Comparison of ENCODE assay signal across 20 cellular contexts in the genomic region with DNA sequence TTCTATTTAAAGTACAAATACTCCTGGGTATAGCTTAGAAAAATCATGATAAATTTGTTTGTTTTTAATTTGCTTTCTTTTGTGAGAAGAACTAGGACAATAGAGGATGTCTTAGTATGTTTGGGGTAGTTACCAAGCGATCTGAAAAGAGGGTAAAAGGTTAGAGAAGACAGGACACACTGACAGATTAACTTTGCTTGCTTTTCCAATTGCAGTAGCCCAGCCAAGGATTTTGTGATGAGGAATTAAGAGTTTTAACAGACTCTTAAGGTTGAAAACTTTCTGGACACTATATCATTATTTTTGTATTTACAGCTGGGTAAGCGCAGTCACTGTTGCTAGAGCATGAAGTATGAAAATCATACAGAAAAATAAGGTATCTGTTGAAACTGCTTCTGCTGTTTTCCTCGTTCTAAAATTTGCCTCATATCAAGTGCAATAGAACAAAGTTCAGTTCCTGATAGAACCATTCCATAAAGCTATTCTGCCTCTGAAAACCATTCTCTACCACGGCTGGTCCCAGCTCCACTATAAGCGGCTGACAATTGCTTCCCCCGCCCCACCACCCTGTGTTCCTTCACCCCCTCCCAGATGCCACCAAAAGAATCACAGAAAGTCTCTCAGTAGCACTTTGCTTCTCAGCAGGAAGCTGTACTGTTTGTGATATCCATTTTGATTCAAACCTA.
DNase-seq lines count a peak whose midpoint lies in the region; ATAC-seq and TF ChIP-seq lines count a peak whose summit lies in the region.
"Had no signal": no experiment of that assay in that cellular context is flagged by ENCODE, and none has a peak within 500 bp of the region (broad histone marks: within the 10 kb centered on the region; RNA-seq: fewer than 3 reads in every experiment).

No MANE protein-coding gene starts in this region.

- intact Hi-C loops in ovary (cut with DNase I) = no loop called here

- H3K9me3 ChIP-seq in adipocyte (ENCODE audit: control insufficient read depth, low read length) = no peaks in the 10 kb centered on the region
- H3K9me3 ChIP-seq in ovary = no peaks in the 10 kb centered on the region
- H3K9me3 ChIP-seq in upper lobe of left lung = no peaks in the 10 kb centered on the region
- no peaks in the 10 kb centered on the region for H3K9me3 ChIP-seq in suprapubic skin
- H3K9me3 ChIP-seq: Caco-2 had no signal

- H3K4me3 Mint-ChIP-seq in glutamatergic neuron (ENCODE audit: unreplicated experiment) = peak overlapping the region; percentile 41
- H3K4me3 Mint-ChIP-seq: activated CD4-positive, alpha-beta T cell treated with anti-CD3 and anti-CD28 coated beads, Interleukin-2, amount 10 ng/mL, durations not matched to agents 7 days and 5 days had no signal

- no peaks in the 10 kb centered on the region for H3K27me3 ChIP-seq in adipocyte (replicated peaks; ENCODE audit: control insufficient read depth, insufficient read depth, low read length)
- H3K27me3 ChIP-seq in ovary = no peaks in the 10 kb centered on the region
- H3K27me3 ChIP-seq in upper lobe of left lung = no peaks in the 10 kb centered on the region
- H3K27me3 ChIP-seq in suprapubic skin = no peaks in the 10 kb centered on the region

- TF ChIP-seq EP300 in ovary (IDR thresholded peaks at IDR 0.05) (no peak), upper lobe of left lung (IDR thresholded peaks at IDR 0.05) (no peak), suprapubic skin (IDR thresholded peaks at IDR 0.05) (no peak)

- no peak for TF ChIP-seq CTCF in glutamatergic neuron (IDR thresholded peaks at IDR 0.05; ENCODE audit: partially characterized antibody, unreplicated experiment)
- no peak for TF ChIP-seq CTCF in ovary (IDR thresholded peaks at IDR 0.05)
- TF ChIP-seq CTCF in upper lobe of left lung (IDR thresholded peaks at IDR 0.05) = no peak
- no peak for TF ChIP-seq CTCF in suprapubic skin (IDR thresholded peaks at IDR 0.05)

- H3K27ac ChIP-seq in ovary = peak overlapping the region; percentile 31 to 61
- H3K27ac ChIP-seq in upper lobe of left lung = peak overlapping the region in 3 of 4 donors; percentile 0 to 71 (median 29)
- H3K27ac ChIP-seq in suprapubic skin = no peak overlapping the region
- H3K27ac ChIP-seq: HL-60, parathyroid adenoma had no signal

- peaks cover 72% of the 10 kb centered on the region for H3K4me1 ChIP-seq in adipocyte (ENCODE audit: control insufficient read depth, insufficient read depth, low read length)
- H3K4me1 ChIP-seq in ovary (ENCODE audit: insufficient read depth) = peaks cover 10% of the 10 kb centered on the region
- no peaks in the 10 kb centered on the region for H3K4me1 ChIP-seq in upper lobe of left lung
- no peaks in the 10 kb centered on the region for H3K4me1 ChIP-seq in suprapubic skin
- H3K4me1 ChIP-seq: parathyroid adenoma had no signal

- no peaks in the 10 kb centered on the region for H3K36me3 ChIP-seq in adipocyte (ENCODE audit: control insufficient read depth, insufficient read depth, low read length, severe bottlenecking)
- H3K36me3 ChIP-seq in ovary = no peaks in the 10 kb centered on the region
- H3K36me3 ChIP-seq in upper lobe of left lung = no peaks in the 10 kb centered on the region
- no peaks in the 10 kb centered on the region for H3K36me3 ChIP-seq in suprapubic skin

- H3K27ac Mint-ChIP-seq in glutamatergic neuron (ENCODE audit: unreplicated experiment) = peak overlapping the region; percentile 90
- H3K27ac Mint-ChIP-seq: activated CD4-positive, alpha-beta T cell treated with anti-CD3 and anti-CD28 coated beads, Interleukin-2, amount 10 ng/mL, durations not matched to agents 7 days and 5 days had no signal

- no peaks in the 10 kb centered on the region for H3K27me3 Mint-ChIP-seq in glutamatergic neuron (ENCODE audit: unreplicated experiment)
- H3K27me3 Mint-ChIP-seq: activated CD4-positive, alpha-beta T cell treated with anti-CD3 and anti-CD28 coated beads, Interleukin-2, amount 10 ng/mL, durations not matched to agents 7 days and 5 days had no signal

- H3K36me3 Mint-ChIP-seq in glutamatergic neuron (ENCODE audit: unreplicated experiment) = no peaks in the 10 kb centered on the region

- peaks cover 2% of the 10 kb centered on the region for H3K9me3 Mint-ChIP-seq in glutamatergic neuron (ENCODE audit: unreplicated experiment)
- H3K9me3 Mint-ChIP-seq: activated CD4-positive, alpha-beta T cell treated with anti-CD3 and anti-CD28 coated beads, Interleukin-2, amount 10 ng/mL, durations not matched to agents 7 days and 5 days had no signal

- ATAC-seq in upper lobe of left lung (ENCODE audit: low FRiP score in 2 of 2) = no peak
- ATAC-seq: K562 had no signal

- no peak for DNase-seq in adipocyte (ENCODE audit: low read depth)
- no peak for DNase-seq in glutamatergic neuron
- no peak for DNase-seq in ovary
- DNase-seq in upper lobe of left lung = no peak
- DNase-seq in NK-92 (lab: John Stamatoyannopoulos, UW; ENCODE audit: unreplicated experiment) = no peak
- DNase-seq in NCI-H1105 (lab: John Stamatoyannopoulos, UW) = no peak
- DNase-seq in suprapubic skin (ENCODE audit: low spot score in 2 of 2) = no peak
- DNase-seq: activated CD4-positive, alpha-beta T cell treated with anti-CD3 and anti-CD28 coated beads, Interleukin-2, amount 10 ng/mL, durations not matched to agents 7 days and 5 days; activated naive CD4-positive, alpha-beta T cell; aorta; foreskin fibroblast; GOT3; MV-4-11; NCI-H2029; NCI-H446 treated with DMSO at 0.1 percent for 48 hours; small intestine had no signal

- H3K9ac ChIP-seq in adipocyte (ENCODE audit: low read length) = peak overlapping the region; percentile 72
- H3K9ac ChIP-seq: parathyroid adenoma had no signal

- TF ChIP-seq POLR2A in ovary (IDR thresholded peaks at IDR 0.05) (no peak), upper lobe of left lung (IDR thresholded peaks at IDR 0.05) (no peak), suprapubic skin (IDR thresholded peaks at IDR 0.05) (no peak)

- H3K4me3 ChIP-seq in adipocyte (ENCODE audit: low read length) (peak overlapping the region; percentile 66), ovary (no peak overlapping the region), upper lobe of left lung (no peak overlapping the region), suprapubic skin (no peak overlapping the region)
- H3K4me3 ChIP-seq: K562 had no signal

- peaks cover 51% of the 10 kb centered on the region for H3K4me1 Mint-ChIP-seq in glutamatergic neuron (ENCODE audit: low read depth, unreplicated experiment)
- H3K4me1 Mint-ChIP-seq: activated CD4-positive, alpha-beta T cell treated with anti-CD3 and anti-CD28 coated beads, Interleukin-2, amount 10 ng/mL, durations not matched to agents 7 days and 5 days had no signal

- WGBS in ovary, 3 donors = 19 to 33% (median 20%) methylated on average over 6 of the region's 6 CpGs
- WGBS in upper lobe of left lung, 2 donors = 62 to 69% methylated on average over 6 of the region's 6 CpGs
- WGBS in suprapubic skin = 71% methylated on average over 6 of the region's 6 CpGs
